11 cellular contexts compared by ENCODE assay signal in genomic region chr6:11848852-11849731, GRCh38.
DNase-seq lines count a peak whose midpoint lies in the region; TF ChIP-seq lines count a peak whose summit lies in the region.
"Had no signal": no experiment of that assay in that cellular context is flagged by ENCODE, and none has a peak within 500 bp of the region (broad histone marks: within the 10 kb centered on the region; RNA-seq: fewer than 3 reads in every experiment).

No MANE protein-coding gene starts in this region.

- no peaks in the 10 kb centered on the region for H3K4me1 ChIP-seq in HAP-1
- H3K4me1 ChIP-seq: BE2C, colonic mucosa had no signal

- DNase-seq in COR-L47 (lab: John Stamatoyannopoulos, UW): peak; percentile 71
- peak; percentile 41 for DNase-seq in LNCaP clone FGC (ENCODE audit: low read depth)
- peak; percentile 40 for DNase-seq in RPMI7951 (ENCODE audit: low read depth)
- DNase-seq in glomerular visceral epithelial cell (ENCODE audit: extremely low spot score): peak; percentile 66
- DNase-seq in NK-92 (lab: John Stamatoyannopoulos, UW; ENCODE audit: unreplicated experiment): no peak
- no peak for DNase-seq in HAP-1 (ENCODE audit: low spot score in 2 of 2)
- DNase-seq in GM10266 (ENCODE audit: extremely low spot score): no peak
- DNase-seq in central memory CD4-positive, alpha-beta T cell: no peak
- DNase-seq: BE2C, colonic mucosa, NCI-H1930 had no signal

- in situ Hi-C loops in HAP-1 (cut with MboI; ENCODE audit: low sequenced_read_pairs): no loop called here

- no peaks in the 10 kb centered on the region for H3K27me3 ChIP-seq in HAP-1 (ENCODE audit: low read depth)
- H3K27me3 ChIP-seq: BE2C, colonic mucosa had no signal

- no peaks in the 10 kb centered on the region for H3K36me3 ChIP-seq in HAP-1 (replicated peaks)
- H3K36me3 ChIP-seq: BE2C, colonic mucosa had no signal

- TF ChIP-seq CTCF in LNCaP clone FGC (IDR thresholded peaks at IDR 0.05; ENCODE audit: control insufficient read depth, extremely low read depth, insufficient read depth) (no peak), GM10266 (IDR thresholded peaks at IDR 0.05; ENCODE audit: control insufficient read depth, insufficient read depth, low read depth, missing control alignments) (no peak)

- H3K4me3 ChIP-seq in LNCaP clone FGC (ENCODE audit: low read depth, low read length): no peak overlapping the region
- H3K4me3 ChIP-seq in HAP-1: no peak overlapping the region
- H3K4me3 ChIP-seq: colonic mucosa had no signal

- no peaks in the 10 kb centered on the region for H3K9me3 ChIP-seq in HAP-1
- H3K9me3 ChIP-seq: BE2C, colonic mucosa had no signal

Comparison
In these comparisons a context has a peak if more than half of its experiments do, and no peak if none do; other contexts are left out.
1. DNase-seq: peak in COR-L47 (single experiment), LNCaP clone FGC (single experiment), RPMI7951 (single experiment) and glomerular visceral epithelial cell (single experiment); none in NK-92 (single experiment), HAP-1 (0 of 2), GM10266 (single experiment) and central memory CD4-positive, alpha-beta T cell (single experiment).